10 cellular contexts compared by ENCODE assay signal in genomic region chr10:69425513-69426298, GRCh38. TPM values are rescaled to one million over a fixed set of nuclear protein-coding genes. Genes with fewer than 3 reads are reported as not detected.
DNase-seq lines count a peak whose midpoint lies in the region; ATAC-seq and TF ChIP-seq lines count a peak whose summit lies in the region.
"Had no signal": no experiment of that assay in that cellular context is flagged by ENCODE, and none has a peak within 500 bp of the region (broad histone marks: within the 10 kb centered on the region; RNA-seq: fewer than 3 reads in every experiment).

No MANE protein-coding gene starts in this region.

- intact Hi-C loops in heart left ventricle (cut with DNase I), result loop anchor here in 8 of 10 donors (2.0 to 10.0 kb wide), 5 partner anchors 81 to 217 kb away; partner anchors contain the start of gene FAM241B (in 3 of the 8)

- TF ChIP-seq CTCF in C4-2B (conservative IDR thresholded peaks at IDR 0.05) (no peak), HEK293 (tag by site-specific recombination; IDR thresholded peaks at IDR 0.05) (no peak), WTC11 (IDR thresholded peaks at IDR 0.05) (no peak), heart left ventricle (IDR thresholded peaks at IDR 0.05) (no peak)

- H3K4me3 Mint-ChIP-seq in WTC11, result no peak overlapping the region

- peaks cover 4% of the 10 kb centered on the region; the same call in 1 of the 2 replicates for H3K4me1 Mint-ChIP-seq in WTC11

- CTCF ChIA-PET in HEK293 (lab: Yijun Ruan, JAX), result interaction anchor here (0.7 to 2.8 kb wide), 6 partner anchors 18 to 87 kb away, joined by 3 to 13 read pairs (median 4); no protein-coding TSS in a partner anchor
- CTCF ChIA-PET in WTC11 (lab: Charles Lee), result interaction anchor here (0.6 to 1.8 kb wide), 4 partner anchors 17 to 1002 kb away, joined by 3 to 5 read pairs (median 4); no protein-coding TSS in a partner anchor

- no peaks in the 10 kb centered on the region for H3K36me3 Mint-ChIP-seq in WTC11

- no peak overlapping the region for H3K4me3 ChIP-seq in HEK293 (ENCODE audit: low read depth, low read length)
- no peak overlapping the region for H3K4me3 ChIP-seq in heart left ventricle

- no peaks in the 10 kb centered on the region for H3K9me3 ChIP-seq in HEK293 (ENCODE audit: control insufficient read depth, insufficient read depth, low read depth, low read length)
- no peaks in the 10 kb centered on the region for H3K9me3 ChIP-seq in heart left ventricle

- H3K9me3 Mint-ChIP-seq in WTC11, result no peaks in the 10 kb centered on the region

- no peak for ATAC-seq in WTC11
- no peak for ATAC-seq in HG02798 (IDR thresholded peaks at IDR 0.05; ENCODE audit: poor library complexity, unreplicated experiment)
- no peak for ATAC-seq in heart left ventricle

- TF ChIP-seq POLR2A in heart left ventricle (IDR thresholded peaks at IDR 0.05), result no peak

- no peaks in the 10 kb centered on the region for H3K27me3 ChIP-seq in heart left ventricle
- H3K27me3 ChIP-seq: brain microvascular endothelial cell had no signal

- H3K27me3 Mint-ChIP-seq in WTC11 (ENCODE audit: low read depth), result peaks cover 2% of the 10 kb centered on the region; the same call in 1 of the 2 replicates

- H3K36me3 ChIP-seq in HEK293 (ENCODE audit: control insufficient read depth in 2 of 2, insufficient read depth in 1 of 2, low read length in 2 of 2), result no peaks in the 10 kb centered on the region
- H3K36me3 ChIP-seq in heart left ventricle, result no peaks in the 10 kb centered on the region
- H3K36me3 ChIP-seq: brain microvascular endothelial cell had no signal

- DNase-seq in WTC11 (ENCODE audit: low spot score), result no peak
- peak; percentile 26 for DNase-seq in left kidney (ENCODE audit: low read depth, low spot score)
- no peak for DNase-seq in heart left ventricle
- no peak for DNase-seq in DMS 273 (lab: John Stamatoyannopoulos, UW; ENCODE audit: unreplicated experiment)
- no peak for DNase-seq in glomerular visceral epithelial cell (ENCODE audit: extremely low spot score)
- DNase-seq: brain microvascular endothelial cell had no signal

- POLR2A ChIA-PET in HEK293 (lab: Yijun Ruan, JAX), result no interaction called here
- POLR2A ChIA-PET in WTC11 (lab: Charles Lee), result no interaction called here

- WGBS in heart left ventricle, 4 donors, result 69 to 86% (median 77%) methylated on average over 5 of the region's 5 CpGs

- H3K4me1 ChIP-seq in HEK293 (ENCODE audit: control insufficient read depth, insufficient read depth, low read length) (no peaks in the 10 kb centered on the region; the same call in 1 of the 2 replicates), heart left ventricle (peaks cover 0 to 19% (median 0%) of the 10 kb centered on the region in 12 donors)
- H3K4me1 ChIP-seq: parathyroid adenoma had no signal

- no peak overlapping the region for H3K27ac Mint-ChIP-seq in WTC11

- H3K27ac ChIP-seq in C4-2B (peak overlapping the region; percentile 76), HEK293 (ENCODE audit: extremely low read depth, low read depth, low read length) (no peak overlapping the region), heart left ventricle (peak overlapping the region in 1 of 12 donors; percentile 74)
- H3K27ac ChIP-seq: brain microvascular endothelial cell, parathyroid adenoma had no signal

TF ChIP-seq in HEK293, 187 proteins besides CTCF, POLR2A, EP300 and RAD21:
- TF ChIP-seq ZNF664 (tag by site-specific recombination; IDR thresholded peaks at IDR 0.05) (0 out of 2 replicates have a peak, but pooled peaks have one; percentile 58), ZNF18 (tag by site-specific recombination; IDR thresholded peaks at IDR 0.05) (no peak), ZNF837 (tag by site-specific recombination; IDR thresholded peaks at IDR 0.05) (no peak), ZSCAN23 (tag by site-specific recombination; IDR thresholded peaks at IDR 0.05) (no peak)
TF ChIP-seq in HEK293: peak in this region for 1.

TF ChIP-seq in WTC11, 78 proteins besides CTCF, POLR2A, EP300 and RAD21:
- peak; percentile 32; the same call in 1 of the 2 replicates for TF ChIP-seq USF1 (CRISPR knock-in tag; IDR thresholded peaks at IDR 0.05)
- no peak for TF ChIP-seq NFATC4 (CRISPR knock-in tag; IDR thresholded peaks at IDR 0.05)
- TF ChIP-seq GABPB1 (CRISPR knock-in tag; IDR thresholded peaks at IDR 0.05), result peak; percentile 86
- TF ChIP-seq, protein P1, sequence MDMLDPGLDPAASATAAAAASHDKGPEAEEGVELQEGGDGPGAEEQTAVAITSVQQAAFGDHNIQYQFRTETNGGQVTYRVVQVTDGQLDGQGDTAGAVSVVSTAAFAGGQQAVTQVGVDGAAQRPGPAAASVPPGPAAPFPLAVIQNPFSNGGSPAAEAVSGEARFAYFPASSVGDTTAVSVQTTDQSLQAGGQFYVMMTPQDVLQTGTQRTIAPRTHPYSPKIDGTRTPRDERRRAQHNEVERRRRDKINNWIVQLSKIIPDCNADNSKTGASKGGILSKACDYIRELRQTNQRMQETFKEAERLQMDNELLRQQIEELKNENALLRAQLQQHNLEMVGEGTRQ (CRISPR knock-in tag; IDR thresholded peaks at IDR 0.05), result peak; percentile 78
- peak; percentile 59 for TF ChIP-seq NFYB (CRISPR knock-in tag; conservative IDR thresholded peaks at IDR 0.05; ENCODE audit: low read depth)
- no peak for TF ChIP-seq ATF2 (CRISPR knock-in tag; IDR thresholded peaks at IDR 0.05; ENCODE audit: borderline replicate concordance, low read depth)
- TF ChIP-seq NR1H2 (CRISPR knock-in tag; IDR thresholded peaks at IDR 0.05), result no peak
- TF ChIP-seq ZNF263 (CRISPR knock-in tag; IDR thresholded peaks at IDR 0.05; ENCODE audit: low read depth), result no peak

RNA-seq across cellular contexts. Expression of gene TACR2, which starts 9.0 kb away (rescaled TPM):
- total RNA-seq in WTC11 (2021), result 0.20 TPM in 1 of 3 replicates, not detected in the others
- under 1 TPM in 4 of 9 donors, not detected in 5; 0.22 to 0.39 (median 0.29) TPM for total RNA-seq in heart left ventricle
- under 1 TPM; 0.11 to 0.15 TPM for polyA plus RNA-seq in heart left ventricle

RNA-seq across cellular contexts. Expression of gene TSPAN15, which starts 25.6 kb away (rescaled TPM):
- total RNA-seq in WTC11 (2021) (8.3 to 10.4 TPM (median 10.1 TPM) in 3 replicates), heart left ventricle (10 to 100 TPM in 6 of 9 donors, 1 to 10 TPM in 3; 4.5 to 20.2 (median 11.1) TPM)
- 10 to 100 TPM; 10.5 to 12.5 TPM for polyA plus RNA-seq in heart left ventricle
